8 cellular contexts compared by ENCODE assay signal in the genomic region with DNA sequence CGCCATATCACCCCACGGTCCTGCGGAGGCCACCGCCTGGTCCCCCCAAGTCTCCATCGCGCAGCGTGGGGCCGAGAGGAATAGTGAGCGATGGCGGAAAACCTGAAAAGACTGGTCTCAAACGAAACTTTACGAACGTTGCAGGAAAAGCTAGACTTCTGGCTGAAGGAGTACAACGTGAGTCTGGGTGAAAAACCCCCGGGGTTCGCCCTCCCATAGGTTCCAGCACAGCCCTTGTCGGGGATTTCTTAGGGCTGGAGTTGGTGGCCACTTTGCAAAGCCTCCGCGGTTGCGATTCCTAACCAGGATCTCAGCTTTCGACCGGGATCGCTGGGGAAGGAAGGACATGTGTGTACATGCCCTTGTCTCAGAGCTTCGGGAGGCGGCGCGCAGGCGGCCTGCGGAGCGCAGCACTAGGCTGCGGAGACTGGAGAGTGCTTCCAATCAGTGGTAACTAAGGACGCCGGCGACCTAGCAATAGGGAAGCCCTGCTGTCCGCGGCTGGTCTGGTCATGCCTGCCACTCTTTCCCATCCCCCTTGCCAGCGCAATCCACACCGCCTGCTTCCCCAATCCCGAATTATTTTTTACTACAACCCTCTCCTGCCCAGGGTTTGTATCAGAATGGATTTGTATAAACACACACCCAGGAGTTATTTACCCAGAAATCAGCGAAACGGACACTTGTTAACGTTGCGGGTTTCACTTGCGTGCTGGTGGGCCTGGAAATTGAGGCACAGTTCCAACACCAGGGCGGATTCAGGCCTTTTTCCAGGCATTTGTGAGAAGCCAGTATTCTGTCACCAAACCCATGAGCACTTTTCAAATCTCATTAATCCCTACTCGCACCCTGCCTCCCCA. TPM values are rescaled to one million over a fixed set of nuclear protein-coding genes. Genes with fewer than 3 reads are reported as not detected.
DNase-seq lines count a peak whose midpoint lies in the region; ATAC-seq, FAIRE-seq and TF ChIP-seq lines count a peak whose summit lies in the region.

No MANE protein-coding gene starts in this region.

- H3K4me1 Mint-ChIP-seq in Calu3 (ENCODE audit: low read depth, unreplicated experiment) (no peaks in the 10 kb centered on the region), endothelial cell (ENCODE audit: unreplicated experiment) (peaks cover 20% of the 10 kb centered on the region), memory B cell (peaks cover 17% of the 10 kb centered on the region)

- no peaks in the 10 kb centered on the region for H3K9me3 ChIP-seq in RWPE2 (ENCODE audit: severe bottlenecking)
- H3K9me3 ChIP-seq in tibial nerve: peaks cover 0 to 8% (median 0%) of the 10 kb centered on the region in 4 donors

- H3K4me3 Mint-ChIP-seq in Calu3 (ENCODE audit: low read depth, unreplicated experiment) (peak overlapping the region; percentile 63), endothelial cell (ENCODE audit: unreplicated experiment) (peak overlapping the region; percentile 91), memory B cell (peak overlapping the region; percentile 77)

- BruUV-seq in Calu3 (replicated peaks; lab: Mats Ljungman, UMichigan): no TSS peak

- peak overlapping the region; percentile 21 for H3K27ac ChIP-seq in RWPE2 (ENCODE audit: poor library complexity, severe bottlenecking)
- H3K27ac ChIP-seq in tibial nerve: peak overlapping the region in 1 of 4 donors; percentile 48

- H3K27me3 Mint-ChIP-seq in Calu3 (ENCODE audit: unreplicated experiment) (peaks cover 59% of the 10 kb centered on the region), endothelial cell (ENCODE audit: unreplicated experiment) (peaks cover 3% of the 10 kb centered on the region), memory B cell (peaks cover 22% of the 10 kb centered on the region)

- no peaks in the 10 kb centered on the region for H3K27me3 ChIP-seq in RWPE2 (ENCODE audit: insufficient read depth, poor library complexity, severe bottlenecking)
- H3K27me3 ChIP-seq in tibial nerve: peaks cover 0 to 53% of the 10 kb centered on the region in 2 donors

- TF ChIP-seq POLR2A in tibial nerve (IDR thresholded peaks at IDR 0.05): no peak
- no peak for TF ChIP-seq POLR2A in H54 (IDR thresholded peaks at IDR 0.05; ENCODE audit: low read depth, low read length)

- FAIRE-seq in H54 (lab: Jason Lieb, UNC): no peak

- 14 to 15% methylated on average over 40 to 44 of the region's 46 CpGs for WGBS in tibial nerve, 2 donors

- H3K4me3 ChIP-seq in RWPE2 (ENCODE audit: severe bottlenecking) (peak overlapping the region; percentile 61), tibial nerve (peak overlapping the region; percentile 15 to 58 (median 41))

- no peaks in the 10 kb centered on the region for H3K9me3 Mint-ChIP-seq in Calu3 (ENCODE audit: low read depth, unreplicated experiment)
- no peaks in the 10 kb centered on the region for H3K9me3 Mint-ChIP-seq in endothelial cell (ENCODE audit: unreplicated experiment)
- H3K9me3 Mint-ChIP-seq in memory B cell: no peaks in the 10 kb centered on the region

- H3K36me3 ChIP-seq in RWPE2 (ENCODE audit: low read depth): no peaks in the 10 kb centered on the region
- no peaks in the 10 kb centered on the region for H3K36me3 ChIP-seq in tibial nerve

- ATAC-seq in GM19023 (IDR thresholded peaks at IDR 0.05; ENCODE audit: unreplicated experiment) (peak; percentile 52), HG03354 (IDR thresholded peaks at IDR 0.05; ENCODE audit: poor library complexity, severe bottlenecking, unreplicated experiment) (peak; percentile 52), RWPE2 (ENCODE audit: low read depth) (peak; percentile 98), memory B cell (ENCODE audit: low read depth) (peak; percentile 37)

- intact Hi-C loops in Calu3 (cut with micrococcal nuclease; ENCODE audit: unreplicated experiment): no loop called here

- DNase-seq in Calu3: peak; percentile 40
- DNase-seq in RWPE2 (ENCODE audit: low spot score): peak; percentile 94
- peak; percentile 86 for DNase-seq in endothelial cell (ENCODE audit: low spot score)
- DNase-seq in memory B cell (ENCODE audit: low spot score in 2 of 2): no peak
- DNase-seq in tibial nerve (ENCODE audit: low spot score in 2 of 2): peak in 1 of 2 donors; percentile 25
- DNase-seq in H54 (ENCODE audit: insufficient read length, low spot score): no peak

- CTCF ChIA-PET in Calu3 (lab: Charles Lee): no interaction called here

- H3K36me3 Mint-ChIP-seq in Calu3 (ENCODE audit: insufficient read depth, unreplicated experiment) (peaks cover 4% of the 10 kb centered on the region), endothelial cell (ENCODE audit: low read depth, unreplicated experiment) (no peaks in the 10 kb centered on the region), memory B cell (no peaks in the 10 kb centered on the region)

- TF ChIP-seq EP300 in tibial nerve (IDR thresholded peaks at IDR 0.05): no peak

- H3K27ac Mint-ChIP-seq in Calu3 (ENCODE audit: unreplicated experiment): no peak overlapping the region
- H3K27ac Mint-ChIP-seq in endothelial cell (ENCODE audit: unreplicated experiment): peak overlapping the region; percentile 85
- H3K27ac Mint-ChIP-seq in memory B cell: no peak overlapping the region

- no peaks in the 10 kb centered on the region for H3K4me1 ChIP-seq in RWPE2 (ENCODE audit: insufficient read depth, poor library complexity, severe bottlenecking)
- peaks cover 0 to 16% (median 0%) of the 10 kb centered on the region in 4 donors for H3K4me1 ChIP-seq in tibial nerve

- TF ChIP-seq CTCF in Calu3 (IDR thresholded peaks at IDR 0.05; ENCODE audit: unreplicated experiment): no peak
- no peak for TF ChIP-seq CTCF in RWPE2 (IDR thresholded peaks at IDR 0.05; ENCODE audit: poor library complexity, severe bottlenecking)
- TF ChIP-seq CTCF in endothelial cell (IDR thresholded peaks at IDR 0.05; ENCODE audit: unreplicated experiment): no peak
- no peak for TF ChIP-seq CTCF in tibial nerve (IDR thresholded peaks at IDR 0.05)

RNA-seq across cellular contexts. Expression of gene SPATA18, which starts 0.7 kb away (rescaled TPM):
- total RNA-seq in Calu3 (2022) (not detected in 2 replicates), endothelial cell (ENCODE audit: unreplicated experiment) (17.3 TPM), tibial nerve (1 to 10 TPM in 3 of 4 donors, under 1 TPM in 1; 0.30 to 6.3 (median 4.3) TPM)

RNA-seq across cellular contexts. Expression of gene SGCB, which starts 13.7 kb away (rescaled TPM):
- total RNA-seq in Calu3 (2022): 10.4 and 11.8 TPM in 2 replicates
- total RNA-seq in endothelial cell (ENCODE audit: unreplicated experiment): 55.4 TPM
- total RNA-seq in tibial nerve: 100 to 1,000 TPM in 1 of 4 donors, 10 to 100 TPM in 3; 47.7 to 108 (median 73.4) TPM

RNA-seq across cellular contexts. Expression of gene LRRC66, which starts 31.7 kb away (rescaled TPM):
- 0.15 TPM in 1 of 2 replicates, not detected in the other for total RNA-seq in Calu3 (2022)
- 1.3 TPM for total RNA-seq in endothelial cell (ENCODE audit: unreplicated experiment)
- 1 to 10 TPM in 3 of 4 donors, under 1 TPM in 1; 0.84 to 2.4 (median 1.7) TPM for total RNA-seq in tibial nerve

Comparison
In these comparisons a context has a peak if more than half of its experiments do, and no peak if none do; other contexts are left out.
1. DNase-seq: peak in Calu3 (single experiment), RWPE2 (single experiment) and endothelial cell (single experiment); none in memory B cell (0 of 2) and H54 (single experiment).
2. ATAC-seq: peak in every context shown above with its lines; median percentile 98 in RWPE2; 52 in GM19023; 52 in HG03354; 37 in memory B cell.
3. Peak in every context shown above with its lines, with median percentiles within 50 percentile points of each other: H3K4me3 Mint-ChIP-seq.